Comparison of ENCODE assay signal across 17 cellular contexts in the genomic region with DNA sequence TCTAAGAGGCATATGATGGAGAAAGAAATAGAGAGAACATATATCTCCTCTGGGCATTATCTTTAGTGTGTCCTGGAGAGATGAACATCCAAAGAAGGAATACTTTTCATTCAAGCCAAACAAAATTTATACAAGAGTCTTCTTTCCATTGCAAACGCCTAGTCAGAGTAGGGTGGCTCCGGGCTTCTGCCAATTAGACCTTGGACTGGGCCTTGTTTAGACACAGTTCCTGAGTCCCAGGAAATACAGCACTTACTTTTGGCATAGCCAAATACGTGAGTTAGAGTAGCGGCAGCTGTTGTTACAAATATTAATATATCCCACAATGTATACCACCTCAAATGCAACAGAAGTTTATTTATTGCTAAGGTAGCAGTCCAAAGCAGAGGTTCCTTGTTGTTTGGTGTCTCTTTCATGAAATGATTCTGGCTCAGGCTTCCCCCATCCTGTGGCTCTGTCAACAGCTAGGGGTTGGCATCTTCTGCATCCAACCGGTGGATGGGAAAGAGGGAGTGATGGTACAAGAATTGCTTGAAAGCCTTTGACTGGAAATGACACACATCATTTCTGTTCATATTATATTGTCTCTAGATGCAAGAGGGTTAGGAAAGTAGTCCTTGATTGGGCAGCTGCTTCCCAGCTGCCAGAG.
DNase-seq lines count a peak whose midpoint lies in the region; ATAC-seq, FAIRE-seq and TF ChIP-seq lines count a peak whose summit lies in the region.
"Had no signal": no experiment of that assay in that cellular context is flagged by ENCODE, and none has a peak within 500 bp of the region (broad histone marks: within the 10 kb centered on the region; RNA-seq: fewer than 3 reads in every experiment).

No MANE protein-coding gene starts in this region.

- BruUV-seq in HepG2 (replicated peaks; lab: Mats Ljungman, UMichigan), result no TSS peak

- H3K36me3 ChIP-seq in DOHH2 (ENCODE audit: control insufficient read depth, low read length) (peaks cover 4% of the 10 kb centered on the region; the same call in 1 of the 2 replicates), OCI-LY1 (ENCODE audit: insufficient read depth, low read length) (no peaks in the 10 kb centered on the region), HepG2 (replicated peaks in 1 of 2; ENCODE audit: control insufficient read depth in 1 of 2, insufficient read depth in 2 of 2, low read length in 2 of 2) (no peaks in the 10 kb centered on the region), small intestine (ENCODE audit: control insufficient read depth in 2 of 2, insufficient read depth in 2 of 2, low read length in 2 of 2) (no peaks in the 10 kb centered on the region), tibial artery (no peaks in the 10 kb centered on the region)
- H3K36me3 ChIP-seq: BLaER1 had no signal

- H3K79me2 ChIP-seq in DOHH2 (ENCODE audit: control insufficient read depth, low read length) (peaks cover 3% of the 10 kb centered on the region; the same call in 1 of the 2 replicates), OCI-LY1 (ENCODE audit: insufficient read depth, low read length) (no peaks in the 10 kb centered on the region), HepG2 (ENCODE audit: insufficient read depth, low read length) (no peaks in the 10 kb centered on the region)

- peak; percentile 8 for FAIRE-seq in HepG2 (lab: Jason Lieb, UNC)
- no peak for FAIRE-seq in small intestine (lab: Jason Lieb, UNC)
- FAIRE-seq in urothelium cell line (lab: Jason Lieb, UNC), result no peak
- FAIRE-seq: GM12878 had no signal

- 10% methylated on average over 5 of the region's 5 CpGs for WGBS in HepG2 (ENCODE audit: low lambda C conversion rate)
- 31 to 77% (median 57%) methylated on average over 5 of the region's 5 CpGs for WGBS in small intestine, 3 donors

- in situ Hi-C loops in HepG2 (cut with HindIII; ENCODE audit: extremely low pct_ligation_motif_present, low pct_unique_long_range_greater_than_20kb), result no loop called here

- H3K4me2 ChIP-seq in DOHH2 (ENCODE audit: low read length), result peak overlapping the region; percentile 12; the same call in 1 of the 2 replicates
- H3K4me2 ChIP-seq in OCI-LY1 (ENCODE audit: low read length), result no peak overlapping the region
- H3K4me2 ChIP-seq in HepG2 (ENCODE audit: low read depth, low read length), result peak overlapping the region; percentile 43
- H3K4me2 ChIP-seq: BLaER1 had no signal

- no peaks in the 10 kb centered on the region for H4K20me1 ChIP-seq in DOHH2 (ENCODE audit: control insufficient read depth, insufficient read depth, low read depth, low read length)
- no peaks in the 10 kb centered on the region for H4K20me1 ChIP-seq in OCI-LY1 (ENCODE audit: insufficient read depth, low read length)
- H4K20me1 ChIP-seq in HepG2 (ENCODE audit: insufficient read depth, low read length), result no peaks in the 10 kb centered on the region
- H4K20me1 ChIP-seq: BLaER1 had no signal

- TF ChIP-seq POLR2A in HepG2 (IDR thresholded peaks at IDR 0.05; ENCODE audit: insufficient read depth in 1 of 2, low read depth in 2 of 2, low read length in 2 of 2), result no peak

- peaks cover 98% of the 10 kb centered on the region for H3K4me1 ChIP-seq in DOHH2 (ENCODE audit: control insufficient read depth, low read length)
- peaks cover 25% of the 10 kb centered on the region for H3K4me1 ChIP-seq in OCI-LY1 (ENCODE audit: insufficient read depth, low read length, severe bottlenecking)
- peaks cover 47% of the 10 kb centered on the region for H3K4me1 ChIP-seq in HepG2 (ENCODE audit: insufficient read depth, low read length)
- H3K4me1 ChIP-seq in small intestine (ENCODE audit: control insufficient read depth in 2 of 2, insufficient read depth in 1 of 2, low read depth in 1 of 2, low read length in 1 of 2), result no peaks in the 10 kb centered on the region
- H3K4me1 ChIP-seq in tibial artery, result no peaks in the 10 kb centered on the region
- H3K4me1 ChIP-seq: BLaER1 had no signal

- no peak overlapping the region for H3K4me3 ChIP-seq in DOHH2 (ENCODE audit: low read length)
- no peak overlapping the region for H3K4me3 ChIP-seq in OCI-LY1 (ENCODE audit: low read depth, low read length, poor library complexity, severe bottlenecking)
- H3K4me3 ChIP-seq in HepG2 (replicated peaks in 1 of 3; ENCODE audit: insufficient read depth in 1 of 3, low read depth in 2 of 3, low read length in 3 of 3), result peak overlapping the region in 1 of 3 experiments; percentile 19; a peak in 2 of 6 replicates
- no peak overlapping the region for H3K4me3 ChIP-seq in small intestine (ENCODE audit: low read depth in 1 of 2, low read length in 2 of 2)
- no peak overlapping the region for H3K4me3 ChIP-seq in tibial artery
- H3K4me3 ChIP-seq: BLaER1, GM12878 had no signal

- H3F3A ChIP-seq in DOHH2 (ENCODE audit: control insufficient read depth, insufficient read depth), result peaks cover 21% of the 10 kb centered on the region
- no peaks in the 10 kb centered on the region; the same call in 1 of the 2 replicates for H3F3A ChIP-seq in OCI-LY1 (ENCODE audit: insufficient read depth, low read length)

- H3K9me3 ChIP-seq in DOHH2 (ENCODE audit: control insufficient read depth, insufficient read depth, low read length) (no peaks in the 10 kb centered on the region), OCI-LY1 (ENCODE audit: low read length) (no peaks in the 10 kb centered on the region), HepG2 (ENCODE audit: low read length) (no peaks in the 10 kb centered on the region), small intestine (ENCODE audit: control insufficient read depth, low read depth) (no peaks in the 10 kb centered on the region), tibial artery (no peaks in the 10 kb centered on the region)
- H3K9me3 ChIP-seq: BLaER1 had no signal

- TF ChIP-seq RAD21 in HepG2 (CRISPR knock-in tag; IDR thresholded peaks at IDR 0.05), result no peak

- H2AFZ ChIP-seq in OCI-LY1 (ENCODE audit: low read length), result no peak overlapping the region
- no peak overlapping the region for H2AFZ ChIP-seq in HepG2 (ENCODE audit: low read length)

- CTCF ChIA-PET in HepG2 (lab: Yijun Ruan, JAX; ENCODE audit: low intra/inter-chr PET ratio, low total read pairs), result no interaction called here

- H3K9me2 ChIP-seq in DOHH2 (replicated peaks; ENCODE audit: control insufficient read depth, low read length) (no peaks in the 10 kb centered on the region), OCI-LY1 (ENCODE audit: low read depth, low read length) (no peaks in the 10 kb centered on the region)

- ATAC-seq in HepG2 (peak; percentile 91), HG03565 (IDR thresholded peaks at IDR 0.05; ENCODE audit: unreplicated experiment) (no peak)
- ATAC-seq: GM12878, HCT116 had no signal

- intact Hi-C loops in HepG2 (cut with micrococcal nuclease; ENCODE audit: unreplicated experiment), result no loop called here
- intact Hi-C loops in tibial artery (cut with DNase I; ENCODE audit: low total_unique reads), result no loop called here

- H3K27ac ChIP-seq in DOHH2 (ENCODE audit: low read depth, low read length) (peak overlapping the region; percentile 74), OCI-LY1 (ENCODE audit: low read depth, low read length, poor library complexity, severe bottlenecking) (peak overlapping the region; percentile 12), HepG2 (ENCODE audit: extremely low read length, insufficient read depth, low read length) (no peak overlapping the region), small intestine (ENCODE audit: low read depth in 1 of 2, low read length in 1 of 2) (no peak overlapping the region), tibial artery (no peak overlapping the region)
- H3K27ac ChIP-seq: BLaER1 had no signal

- POLR2A ChIA-PET in HepG2 (lab: Yijun Ruan, JAX), result interaction anchor here (0.5 kb wide), 1 partner anchor 561 kb away, joined by 3 read pairs; no protein-coding TSS in a partner anchor

- H3K27me3 ChIP-seq in DOHH2 (ENCODE audit: control insufficient read depth, low read length) (no peaks in the 10 kb centered on the region), OCI-LY1 (ENCODE audit: insufficient read depth, low read length) (no peaks in the 10 kb centered on the region), HepG2 (ENCODE audit: control insufficient read depth in 1 of 2, insufficient read depth in 2 of 2, low read length in 2 of 2) (no peaks in the 10 kb centered on the region), small intestine (ENCODE audit: control insufficient read depth in 2 of 2, insufficient read depth in 2 of 2, low read length in 2 of 2) (no peaks in the 10 kb centered on the region), tibial artery (no peaks in the 10 kb centered on the region)
- H3K27me3 ChIP-seq: BLaER1 had no signal

- TF ChIP-seq CTCF in DOHH2 (IDR thresholded peaks at IDR 0.05; ENCODE audit: low read depth, low read length, poor library complexity, severe bottlenecking) (no peak), OCI-LY1 (IDR thresholded peaks at IDR 0.05; ENCODE audit: low read length) (no peak), HepG2 (CRISPR knock-in tag; IDR thresholded peaks at IDR 0.05) (no peak), tibial artery (IDR thresholded peaks at IDR 0.05) (no peak)

- H3K9ac ChIP-seq in OCI-LY1 (ENCODE audit: low read length) (no peak overlapping the region), HepG2 (ENCODE audit: insufficient read depth, low read depth, low read length) (no peak overlapping the region)
- H3K9ac ChIP-seq: BLaER1 had no signal

- TF ChIP-seq EP300 in HepG2 (IDR thresholded peaks at IDR 0.05; ENCODE audit: low read depth in 2 of 2, low read length in 2 of 2) (no peak), HepG2 (CRISPR knock-in tag; IDR thresholded peaks at IDR 0.05; ENCODE audit: borderline replicate concordance) (no peak)

- peak; percentile 39 for DNase-seq in HepG2 (ENCODE audit: low spot score)
- DNase-seq in small intestine, result peak; percentile 26
- DNase-seq in urothelium cell line (ENCODE audit: low spot score), result no peak
- no peak for DNase-seq in tibial artery
- DNase-seq: 8988T, DMS153, DMS79, GOT3, H7, HFFc6, IMR-90 had no signal

TF ChIP-seq in HepG2, 621 proteins besides CTCF, POLR2A, EP300 and RAD21 (continues in another document):
- no peak for TF ChIP-seq BRD4 (CRISPR knock-in tag; IDR thresholded peaks at IDR 0.05)
- TF ChIP-seq HNF4A (CRISPR knock-in tag; IDR thresholded peaks at IDR 0.05), result peak; percentile 71
- TF ChIP-seq NFE2L2 (IDR thresholded peaks at IDR 0.05; ENCODE audit: low read length), result no peak
- no peak for TF ChIP-seq ETV5 (CRISPR knock-in tag; IDR thresholded peaks at IDR 0.05; ENCODE audit: borderline replicate concordance)
- no peak for TF ChIP-seq ERF (CRISPR knock-in tag; IDR thresholded peaks at IDR 0.05)
- TF ChIP-seq RARA (CRISPR knock-in tag; IDR thresholded peaks at IDR 0.05), result no peak
- TF ChIP-seq MIXL1 (CRISPR knock-in tag; IDR thresholded peaks at IDR 0.05), result 0 out of 2 replicates have a peak, but pooled peaks have one; percentile 15
- no peak for TF ChIP-seq ZNF577 (CRISPR knock-in tag; IDR thresholded peaks at IDR 0.05; ENCODE audit: borderline replicate concordance, low read depth)
- TF ChIP-seq HNF4G (IDR thresholded peaks at IDR 0.05; ENCODE audit: borderline replicate concordance, low read depth, low read length), result peak; percentile 54; the same call in 1 of the 2 replicates
- no peak for TF ChIP-seq HNF4G (CRISPR knock-in tag; IDR thresholded peaks at IDR 0.05; ENCODE audit: borderline replicate concordance, low read depth)
- no peak for TF ChIP-seq ZNF333 (CRISPR knock-in tag; IDR thresholded peaks at IDR 0.05; ENCODE audit: borderline replicate concordance)
- no peak for TF ChIP-seq ZNF558 (CRISPR knock-in tag; IDR thresholded peaks at IDR 0.05; ENCODE audit: borderline replicate concordance)

Comparison
In these comparisons a context has a peak if more than half of its experiments do, and no peak if none do; other contexts are left out.
1. H3K27ac ChIP-seq: peak in DOHH2 (single experiment) and OCI-LY1 (single experiment); none in HepG2 (single experiment), small intestine (0 of 2) and tibial artery (0 of 2).
2. DNase-seq: peak in HepG2 (single experiment) and small intestine (single experiment); none in urothelium cell line (single experiment) and tibial artery (0 of 2).